In the genomic region with DNA sequence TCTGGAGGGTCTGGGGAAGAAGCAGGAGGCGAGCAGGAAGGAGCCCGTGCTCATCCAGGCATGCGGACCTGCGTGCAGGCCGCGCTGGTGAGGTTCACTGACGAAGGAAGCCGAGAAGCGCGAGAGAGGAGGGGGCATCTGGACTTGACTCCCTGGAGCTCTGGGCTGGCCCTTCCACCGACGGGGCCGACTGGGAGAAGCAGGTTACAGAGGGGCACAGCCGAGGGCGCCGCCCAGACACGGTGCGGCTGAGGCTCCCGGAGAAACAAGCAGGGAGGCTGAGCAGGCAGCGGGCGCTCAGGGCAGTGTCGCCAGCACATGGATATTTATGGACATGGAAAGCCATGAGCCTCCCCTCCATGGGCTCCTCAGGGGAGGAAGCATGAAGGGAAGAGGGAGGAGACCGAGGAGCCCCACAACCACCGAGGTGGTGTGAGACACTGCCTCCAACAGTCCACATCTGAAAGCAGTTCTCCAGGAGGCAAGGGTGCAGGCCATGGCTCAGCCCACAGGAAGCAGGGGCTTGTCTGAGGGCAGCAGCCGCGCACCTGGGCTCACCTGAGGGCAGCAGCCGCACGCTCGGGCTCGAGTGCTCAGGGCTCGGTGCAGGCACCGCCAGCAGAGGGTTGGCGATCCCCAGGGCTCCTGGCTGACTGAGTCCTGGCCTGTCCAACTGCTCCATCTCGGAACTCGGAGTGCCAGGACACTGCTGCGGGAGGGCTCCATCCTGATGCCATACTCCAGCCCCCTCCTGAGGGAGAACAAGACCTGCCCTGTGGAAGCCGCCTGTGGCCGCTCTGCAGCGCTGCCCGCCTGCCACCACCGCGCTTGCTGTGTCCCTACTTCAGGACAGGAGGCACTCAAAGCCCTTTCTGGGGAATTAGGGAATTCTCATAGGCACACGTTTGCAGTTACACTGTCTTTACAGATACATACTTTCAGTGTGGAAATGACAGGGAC, we compare ENCODE assay signal across 24 cellular contexts. TPM values are rescaled to one million over a fixed set of nuclear protein-coding genes. Genes with fewer than 3 reads are reported as not detected.
A peak's percentile ranks its signal among the peaks of the same experiment; 100 is the strongest.
DNase-seq lines count a peak whose midpoint lies in the region; ATAC-seq and TF ChIP-seq lines count a peak whose summit lies in the region.
"Had no signal": no experiment of that assay in that cellular context is flagged by ENCODE, and none has a peak within 500 bp of the region (broad histone marks: within the 10 kb centered on the region; RNA-seq: fewer than 3 reads in every experiment).

No MANE protein-coding gene starts in this region.

- H3K9me3 Mint-ChIP-seq in activated CD4-positive, alpha-beta T cell treated with anti-CD3 and anti-CD28 coated beads, Interleukin-2, amount 10 ng/mL, durations not matched to agents 7 days and 5 days = no peaks in the 10 kb centered on the region
- H3K9me3 Mint-ChIP-seq in HFFc6 (no peaks in the 10 kb centered on the region), nephron progenitor cell (no peaks in the 10 kb centered on the region)
- H3K9me3 Mint-ChIP-seq in effector memory CD8-positive, alpha-beta T cell = no peaks in the 10 kb centered on the region
- H3K9me3 Mint-ChIP-seq: activated naive CD4-positive, alpha-beta T cell treated with anti-CD3 and anti-CD28 coated beads for 36 hours; activated T-helper 1 cell treated with anti-CD3 and anti-CD28 coated beads, Interleukin-12 subunit alpha, Interleukin-12 subunit beta, Interleukin-2, Interleukin-4 antibody, amounts not matched to agents 30 ng/mL and 10 ng/mL and 1 ng/mL, durations not matched to agents 14 hours and 24 hours and 36 hours; H9; nephron; T-cell; type B pancreatic cell had no signal

- H3K27ac Mint-ChIP-seq in activated CD4-positive, alpha-beta T cell treated with anti-CD3 and anti-CD28 coated beads, Interleukin-2, amount 10 ng/mL, durations not matched to agents 7 days and 5 days = peak overlapping the region; percentile 46
- H3K27ac Mint-ChIP-seq in HFFc6 (peak overlapping the region; percentile 24; the same call in 1 of the 2 replicates), nephron progenitor cell (peak overlapping the region; percentile 84)
- peak overlapping the region; percentile 10 to 78 for H3K27ac Mint-ChIP-seq in effector memory CD8-positive, alpha-beta T cell
- H3K27ac Mint-ChIP-seq: activated naive CD4-positive, alpha-beta T cell treated with anti-CD3 and anti-CD28 coated beads for 36 hours; activated T-helper 1 cell treated with anti-CD3 and anti-CD28 coated beads, Interleukin-12 subunit alpha, Interleukin-12 subunit beta, Interleukin-2, Interleukin-4 antibody, amounts not matched to agents 30 ng/mL and 10 ng/mL and 1 ng/mL, durations not matched to agents 14 hours and 24 hours and 36 hours; nephron; T-cell; type B pancreatic cell had no signal

- ATAC-seq in effector memory CD8-positive, alpha-beta T cell (replicated peaks) = no peak
- no peak for ATAC-seq in GM18520 (IDR thresholded peaks at IDR 0.05; ENCODE audit: unreplicated experiment)
- ATAC-seq: gastroesophageal sphincter, mucosa of descending colon had no signal

- POLR2A ChIA-PET in activated CD4-positive, alpha-beta T cell treated with anti-CD3 and anti-CD28 coated beads, Interleukin-2, amount 10 ng/mL, durations not matched to agents 7 days and 5 days (lab: Charles Lee) = no interaction called here

- no peak for TF ChIP-seq CTCF in HFFc6 (IDR thresholded peaks at IDR 0.05)
- TF ChIP-seq CTCF in nephron progenitor cell (IDR thresholded peaks at IDR 0.05) = no peak

- no peaks in the 10 kb centered on the region for H3K27me3 Mint-ChIP-seq in activated CD4-positive, alpha-beta T cell treated with anti-CD3 and anti-CD28 coated beads, Interleukin-2, amount 10 ng/mL, durations not matched to agents 7 days and 5 days
- H3K27me3 Mint-ChIP-seq in HFFc6 (ENCODE audit: insufficient read depth) (peaks cover 3% of the 10 kb centered on the region; the same call in 1 of the 2 replicates), nephron progenitor cell (ENCODE audit: low read depth, poor library complexity) (no peaks in the 10 kb centered on the region)
- H3K27me3 Mint-ChIP-seq in effector memory CD8-positive, alpha-beta T cell = no peaks in the 10 kb centered on the region
- H3K27me3 Mint-ChIP-seq: T-cell, type B pancreatic cell had no signal

- no peak for DNase-seq in activated CD4-positive, alpha-beta T cell treated with anti-CD3 and anti-CD28 coated beads, Interleukin-2, amount 10 ng/mL, durations not matched to agents 7 days and 5 days
- DNase-seq in activated CD4-positive, alpha-beta T cell treated with anti-CD3 and anti-CD28 coated beads, Interleukin-2, amount 50 U/mL, for 4 hours = no peak
- DNase-seq in HFFc6 (no peak), nephron progenitor cell (no peak), H4 (ENCODE audit: low spot score) (no peak), NCI-H1048 (lab: John Stamatoyannopoulos, UW) (no peak)
- DNase-seq in effector memory CD8-positive, alpha-beta T cell = no peak
- DNase-seq: activated CD4-positive, CD25-positive, alpha-beta regulatory T cell; activated CD8-positive, alpha-beta memory T cell treated with anti-CD3 and anti-CD28 coated beads, Interleukin-2, amount 50 U/mL, for 48 hours; activated naive CD4-positive, alpha-beta T cell treated with anti-CD3 and anti-CD28 coated beads for 36 hours; amniotic stem cell; brain microvascular endothelial cell; dorsolateral prefrontal cortex; H9; mucosa of descending colon; NCI-H146; ovary; stimulated activated naive CD4-positive, alpha-beta T cell; T-cell had no signal

- H3K4me1 Mint-ChIP-seq in activated CD4-positive, alpha-beta T cell treated with anti-CD3 and anti-CD28 coated beads, Interleukin-2, amount 10 ng/mL, durations not matched to agents 7 days and 5 days = no peaks in the 10 kb centered on the region
- H3K4me1 Mint-ChIP-seq in HFFc6 (ENCODE audit: low read depth) (no peaks in the 10 kb centered on the region), nephron progenitor cell (no peaks in the 10 kb centered on the region)
- H3K4me1 Mint-ChIP-seq in effector memory CD8-positive, alpha-beta T cell (ENCODE audit: low read depth in 2 of 2) = no peaks in the 10 kb centered on the region
- H3K4me1 Mint-ChIP-seq: H9, nephron had no signal

- no peak overlapping the region for H3K4me3 Mint-ChIP-seq in activated CD4-positive, alpha-beta T cell treated with anti-CD3 and anti-CD28 coated beads, Interleukin-2, amount 10 ng/mL, durations not matched to agents 7 days and 5 days
- H3K4me3 Mint-ChIP-seq in HFFc6 = no peak overlapping the region
- H3K4me3 Mint-ChIP-seq in effector memory CD8-positive, alpha-beta T cell = peak overlapping the region in 1 of 2 donors; percentile 3
- H3K4me3 Mint-ChIP-seq in nephron progenitor cell = no peak overlapping the region
- H3K4me3 Mint-ChIP-seq: activated naive CD4-positive, alpha-beta T cell treated with anti-CD3 and anti-CD28 coated beads for 36 hours; activated T-helper 1 cell treated with anti-CD3 and anti-CD28 coated beads, Interleukin-12 subunit alpha, Interleukin-12 subunit beta, Interleukin-2, Interleukin-4 antibody, amounts not matched to agents 30 ng/mL and 10 ng/mL and 1 ng/mL, durations not matched to agents 14 hours and 24 hours and 36 hours; H9; nephron; T-cell; type B pancreatic cell had no signal

- H3K36me3 Mint-ChIP-seq in activated CD4-positive, alpha-beta T cell treated with anti-CD3 and anti-CD28 coated beads, Interleukin-2, amount 10 ng/mL, durations not matched to agents 7 days and 5 days (ENCODE audit: low read depth) = peaks cover 59% of the 10 kb centered on the region
- H3K36me3 Mint-ChIP-seq in HFFc6 (ENCODE audit: low read depth) = peaks cover 22% of the 10 kb centered on the region
- H3K36me3 Mint-ChIP-seq in effector memory CD8-positive, alpha-beta T cell (ENCODE audit: insufficient read depth) = peaks cover 95% of the 10 kb centered on the region
- H3K36me3 Mint-ChIP-seq in nephron progenitor cell (ENCODE audit: low read depth) = peaks cover 73% of the 10 kb centered on the region

- CTCF ChIA-PET in activated CD4-positive, alpha-beta T cell treated with anti-CD3 and anti-CD28 coated beads, Interleukin-2, amount 10 ng/mL, durations not matched to agents 7 days and 5 days (lab: Charles Lee) = no interaction called here

RNA-seq across cellular contexts. Expression of gene INPP5E, which starts 15.7 kb away (rescaled TPM):
- total RNA-seq in activated CD4-positive, alpha-beta T cell treated with anti-CD3 and anti-CD28 coated beads, Interleukin-2, amount 10 ng/mL, durations not matched to agents 7 days and 5 days = 10 to 100 TPM; 16.5 to 18.5 TPM
- total RNA-seq in HFFc6 (2021; fragmentation: NEBNext Ultra II Directional; extraction: Animal tissue kit (Norgen Biotek cat#: 25700)) = 10 to 100 TPM; 11.5 to 14.0 (median 12.3) TPM
- total RNA-seq in H4 (2014; rRNA removed; shearing (Covaris generic)) = 2.4 and 3.9 TPM in 2 replicates

RNA-seq across cellular contexts. Expression of gene SEC16A, which starts 27.5 kb away (rescaled TPM):
- 10 to 100 TPM; 72.1 to 74.5 TPM for total RNA-seq in activated CD4-positive, alpha-beta T cell treated with anti-CD3 and anti-CD28 coated beads, Interleukin-2, amount 10 ng/mL, durations not matched to agents 7 days and 5 days
- 10 to 100 TPM; 63.2 to 98.6 (median 75.5) TPM for total RNA-seq in HFFc6 (2021; fragmentation: NEBNext Ultra II Directional; extraction: Animal tissue kit (Norgen Biotek cat#: 25700))
- total RNA-seq in H4 (2014; rRNA removed; shearing (Covaris generic)) = 18.7 and 19.0 TPM in 2 replicates

RNA-seq across cellular contexts. Expression of gene PMPCA, which starts 44.9 kb away (rescaled TPM):
- total RNA-seq in activated CD4-positive, alpha-beta T cell treated with anti-CD3 and anti-CD28 coated beads, Interleukin-2, amount 10 ng/mL, durations not matched to agents 7 days and 5 days = 10 to 100 TPM; 52.9 to 58.8 TPM
- total RNA-seq in HFFc6 (2021; fragmentation: NEBNext Ultra II Directional; extraction: Animal tissue kit (Norgen Biotek cat#: 25700)) = 10 to 100 TPM; 69.1 to 81.0 (median 75.9) TPM
- total RNA-seq in H4 (2014; rRNA removed; shearing (Covaris generic)) = 44.4 and 64.2 TPM in 2 replicates

RNA-seq across cellular contexts. Expression of gene ENTR1, which starts 44.9 kb away (rescaled TPM):
- total RNA-seq in activated CD4-positive, alpha-beta T cell treated with anti-CD3 and anti-CD28 coated beads, Interleukin-2, amount 10 ng/mL, durations not matched to agents 7 days and 5 days = 10 to 100 TPM; 59.2 to 62.3 TPM
- 10 to 100 TPM; 40.8 to 55.1 (median 43.7) TPM for total RNA-seq in HFFc6 (2021; fragmentation: NEBNext Ultra II Directional; extraction: Animal tissue kit (Norgen Biotek cat#: 25700))
- total RNA-seq in H4 (2014; rRNA removed; shearing (Covaris generic)) = 36.5 and 51.3 TPM in 2 replicates

RNA-seq across cellular contexts. Expression of gene SNAPC4, which starts 55.4 kb away (rescaled TPM):
- total RNA-seq in activated CD4-positive, alpha-beta T cell treated with anti-CD3 and anti-CD28 coated beads, Interleukin-2, amount 10 ng/mL, durations not matched to agents 7 days and 5 days = 10 to 100 TPM in 1 of 2 experiments, 1 to 10 TPM in 1; 9.4 to 10.8 TPM
- 1 to 10 TPM; 6.2 to 9.4 (median 6.5) TPM for total RNA-seq in HFFc6 (2021; fragmentation: NEBNext Ultra II Directional; extraction: Animal tissue kit (Norgen Biotek cat#: 25700))
- total RNA-seq in H4 (2014; rRNA removed; shearing (Covaris generic)) = 2.8 and 5.6 TPM in 2 replicates

Comparison
In these comparisons a context has a peak if more than half of its experiments do, and no peak if none do; other contexts are left out.
1. H3K27ac Mint-ChIP-seq: peak in every context shown above with its lines; median percentile 84 in nephron progenitor cell; 46 in activated CD4-positive, alpha-beta T cell treated with anti-CD3 and anti-CD28 coated beads, Interleukin-2, amount 10 ng/mL, durations not matched to agents 7 days and 5 days; 44 in effector memory CD8-positive, alpha-beta T cell; 24 in HFFc6.